ENCODE assay signal across 14 cellular contexts in the genomic region with DNA sequence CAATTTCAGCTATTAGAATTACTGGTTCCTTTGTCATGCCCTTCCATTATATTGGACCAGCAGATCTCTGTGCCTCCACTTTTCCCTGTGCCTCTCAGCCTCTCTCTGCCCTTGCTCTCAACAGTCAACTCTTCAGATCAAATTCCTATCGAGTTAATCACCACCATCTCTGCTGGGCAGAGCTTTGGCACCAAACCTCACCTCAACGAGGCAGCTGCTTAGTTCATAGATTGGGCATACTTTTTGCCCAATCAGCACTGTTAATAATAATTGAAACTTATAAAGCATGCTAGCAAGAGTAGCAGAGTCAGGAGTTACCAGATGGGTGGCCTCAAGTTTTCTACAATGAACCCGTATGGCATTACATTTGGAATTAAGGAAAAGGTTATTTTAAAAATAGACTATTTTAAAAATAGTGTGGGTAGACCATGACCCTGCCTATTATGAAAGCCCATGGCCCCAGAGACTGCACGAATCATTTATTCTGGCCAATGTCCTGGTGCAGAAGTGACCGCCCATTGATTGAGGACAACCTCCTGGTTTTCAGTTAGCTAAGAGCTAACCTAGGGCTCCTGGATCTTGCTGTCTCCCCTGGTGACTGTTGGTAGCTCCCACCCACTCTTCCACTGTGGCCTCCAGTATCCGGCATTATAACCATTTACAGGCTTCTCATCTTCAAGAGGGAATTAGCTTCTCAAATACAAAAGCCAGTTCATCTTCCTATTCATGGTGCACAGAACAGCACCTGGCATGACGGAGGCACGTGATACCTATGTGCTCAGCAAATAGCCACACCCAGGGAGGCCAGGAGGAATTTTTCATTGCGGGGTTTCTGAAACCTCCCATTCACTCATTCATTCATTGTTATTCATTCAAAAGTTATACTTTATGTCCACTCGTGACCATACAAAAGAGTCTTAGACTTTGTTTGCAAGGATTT.
A peak's percentile ranks its signal among the peaks of the same experiment; 100 is the strongest.
DNase-seq lines count a peak whose midpoint lies in the region; ATAC-seq and TF ChIP-seq lines count a peak whose summit lies in the region.
"Had no signal": no experiment of that assay in that cellular context is flagged by ENCODE, and none has a peak within 500 bp of the region (broad histone marks: within the 10 kb centered on the region; RNA-seq: fewer than 3 reads in every experiment).

No MANE protein-coding gene starts in this region.

- DNase-seq in Caki2 (ENCODE audit: low read depth) (peak; percentile 19), HK-2 (ENCODE audit: unreplicated experiment) (peak; percentile 24), kidney glomerular epithelial cell (lab: John Stamatoyannopoulos, UW) (peak; percentile 22), NCI-H128 (lab: John Stamatoyannopoulos, UW; ENCODE audit: unreplicated experiment) (no peak), mucosa of gallbladder (ENCODE audit: low spot score) (no peak), ureter (ENCODE audit: low spot score) (no peak), MV-4-11 (lab: John Stamatoyannopoulos, UW) (no peak)
- DNase-seq: activated B cell treated with CpG ODN at 0.5 μM for 24 hours; activated naive CD4-positive, alpha-beta T cell treated with anti-CD3 and anti-CD28 coated beads for 36 hours; DND-41; T-cell; thyroid gland had no signal

- in situ Hi-C loops in Caki2 (cut with HindIII; ENCODE audit: low pct_unique_long_range_greater_than_20kb, low sequenced_read_pairs), result no loop called here

- peak; percentile 77 for ATAC-seq in SK-N-SH treated with all-trans-retinoic acid at 6 μM for 48 hours
- ATAC-seq: GM12878, T-cell had no signal

TF ChIP-seq in SK-N-SH treated with all-trans-retinoic acid at 6 μM for 48 hours, 23 proteins besides CTCF, POLR2A, EP300 and RAD21:
- TF ChIP-seq, protein P1, sequence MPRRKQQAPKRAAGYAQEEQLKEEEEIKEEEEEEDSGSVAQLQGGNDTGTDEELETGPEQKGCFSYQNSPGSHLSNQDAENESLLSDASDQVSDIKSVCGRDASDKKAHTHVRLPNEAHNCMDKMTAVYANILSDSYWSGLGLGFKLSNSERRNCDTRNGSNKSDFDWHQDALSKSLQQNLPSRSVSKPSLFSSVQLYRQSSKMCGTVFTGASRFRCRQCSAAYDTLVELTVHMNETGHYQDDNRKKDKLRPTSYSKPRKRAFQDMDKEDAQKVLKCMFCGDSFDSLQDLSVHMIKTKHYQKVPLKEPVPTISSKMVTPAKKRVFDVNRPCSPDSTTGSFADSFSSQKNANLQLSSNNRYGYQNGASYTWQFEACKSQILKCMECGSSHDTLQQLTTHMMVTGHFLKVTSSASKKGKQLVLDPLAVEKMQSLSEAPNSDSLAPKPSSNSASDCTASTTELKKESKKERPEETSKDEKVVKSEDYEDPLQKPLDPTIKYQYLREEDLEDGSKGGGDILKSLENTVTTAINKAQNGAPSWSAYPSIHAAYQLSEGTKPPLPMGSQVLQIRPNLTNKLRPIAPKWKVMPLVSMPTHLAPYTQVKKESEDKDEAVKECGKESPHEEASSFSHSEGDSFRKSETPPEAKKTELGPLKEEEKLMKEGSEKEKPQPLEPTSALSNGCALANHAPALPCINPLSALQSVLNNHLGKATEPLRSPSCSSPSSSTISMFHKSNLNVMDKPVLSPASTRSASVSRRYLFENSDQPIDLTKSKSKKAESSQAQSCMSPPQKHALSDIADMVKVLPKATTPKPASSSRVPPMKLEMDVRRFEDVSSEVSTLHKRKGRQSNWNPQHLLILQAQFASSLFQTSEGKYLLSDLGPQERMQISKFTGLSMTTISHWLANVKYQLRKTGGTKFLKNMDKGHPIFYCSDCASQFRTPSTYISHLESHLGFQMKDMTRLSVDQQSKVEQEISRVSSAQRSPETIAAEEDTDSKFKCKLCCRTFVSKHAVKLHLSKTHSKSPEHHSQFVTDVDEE (CRISPR knock-in tag; IDR thresholded peaks at IDR 0.05), result no peak
- TF ChIP-seq ZFP3 (CRISPR knock-in tag; IDR thresholded peaks at IDR 0.05), result no peak
- no peak for TF ChIP-seq GLIS3 (CRISPR knock-in tag; IDR thresholded peaks at IDR 0.05)
- no peak for TF ChIP-seq ZNF565 (CRISPR knock-in tag; conservative IDR thresholded peaks at IDR 0.05; ENCODE audit: low read depth)
- no peak for TF ChIP-seq CSDC2 (CRISPR knock-in tag; IDR thresholded peaks at IDR 0.05)
- TF ChIP-seq, protein P2, sequence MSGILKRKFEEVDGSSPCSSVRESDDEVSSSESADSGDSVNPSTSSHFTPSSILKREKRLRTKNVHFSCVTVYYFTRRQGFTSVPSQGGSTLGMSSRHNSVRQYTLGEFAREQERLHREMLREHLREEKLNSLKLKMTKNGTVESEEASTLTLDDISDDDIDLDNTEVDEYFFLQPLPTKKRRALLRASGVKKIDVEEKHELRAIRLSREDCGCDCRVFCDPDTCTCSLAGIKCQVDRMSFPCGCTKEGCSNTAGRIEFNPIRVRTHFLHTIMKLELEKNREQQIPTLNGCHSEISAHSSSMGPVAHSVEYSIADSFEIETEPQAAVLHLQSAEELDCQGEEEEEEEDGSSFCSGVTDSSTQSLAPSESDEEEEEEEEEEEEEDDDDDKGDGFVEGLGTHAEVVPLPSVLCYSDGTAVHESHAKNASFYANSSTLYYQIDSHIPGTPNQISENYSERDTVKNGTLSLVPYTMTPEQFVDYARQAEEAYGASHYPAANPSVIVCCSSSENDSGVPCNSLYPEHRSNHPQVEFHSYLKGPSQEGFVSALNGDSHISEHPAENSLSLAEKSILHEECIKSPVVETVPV (CRISPR knock-in tag; IDR thresholded peaks at IDR 0.05), result no peak
- TF ChIP-seq ZFP30 (CRISPR knock-in tag; IDR thresholded peaks at IDR 0.05), result no peak
- no peak for TF ChIP-seq ZNF70 (CRISPR knock-in tag; IDR thresholded peaks at IDR 0.05)
- no peak for TF ChIP-seq ZNF8 (CRISPR knock-in tag; IDR thresholded peaks at IDR 0.05)
- TF ChIP-seq ZC3H10 (CRISPR knock-in tag; IDR thresholded peaks at IDR 0.05), result no peak
- no peak for TF ChIP-seq RARB (CRISPR knock-in tag; IDR thresholded peaks at IDR 0.05)
- TF ChIP-seq TCF4 (CRISPR knock-in tag; IDR thresholded peaks at IDR 0.05; ENCODE audit: borderline replicate concordance), result no peak
- TF ChIP-seq, protein P3, sequence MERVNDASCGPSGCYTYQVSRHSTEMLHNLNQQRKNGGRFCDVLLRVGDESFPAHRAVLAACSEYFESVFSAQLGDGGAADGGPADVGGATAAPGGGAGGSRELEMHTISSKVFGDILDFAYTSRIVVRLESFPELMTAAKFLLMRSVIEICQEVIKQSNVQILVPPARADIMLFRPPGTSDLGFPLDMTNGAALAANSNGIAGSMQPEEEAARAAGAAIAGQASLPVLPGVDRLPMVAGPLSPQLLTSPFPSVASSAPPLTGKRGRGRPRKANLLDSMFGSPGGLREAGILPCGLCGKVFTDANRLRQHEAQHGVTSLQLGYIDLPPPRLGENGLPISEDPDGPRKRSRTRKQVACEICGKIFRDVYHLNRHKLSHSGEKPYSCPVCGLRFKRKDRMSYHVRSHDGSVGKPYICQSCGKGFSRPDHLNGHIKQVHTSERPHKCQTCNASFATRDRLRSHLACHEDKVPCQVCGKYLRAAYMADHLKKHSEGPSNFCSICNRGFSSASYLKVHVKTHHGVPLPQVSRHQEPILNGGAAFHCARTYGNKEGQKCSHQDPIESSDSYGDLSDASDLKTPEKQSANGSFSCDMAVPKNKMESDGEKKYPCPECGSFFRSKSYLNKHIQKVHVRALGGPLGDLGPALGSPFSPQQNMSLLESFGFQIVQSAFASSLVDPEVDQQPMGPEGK (CRISPR knock-in tag; IDR thresholded peaks at IDR 0.05; ENCODE audit: borderline replicate concordance), result no peak
- no peak for TF ChIP-seq TOX (CRISPR knock-in tag; IDR thresholded peaks at IDR 0.05; ENCODE audit: borderline replicate concordance)

Comparison
In these comparisons a context has a peak if more than half of its experiments do, and no peak if none do; other contexts are left out.
1. DNase-seq: peak in Caki2 (single experiment), HK-2 (single experiment) and kidney glomerular epithelial cell (single experiment); none in NCI-H128 (single experiment), mucosa of gallbladder (single experiment), ureter (single experiment) and MV-4-11 (single experiment).